Comparison of ENCODE assay signal across 27 cellular contexts in genomic region chr2:134498654-134499053, GRCh38.
"Had no signal": no experiment of that assay in that cellular context is flagged by ENCODE, and none has a peak within 500 bp of the region (broad histone marks: within the 10 kb centered on the region; RNA-seq: fewer than 3 reads in every experiment).

No MANE protein-coding gene starts in this region.

- H3K36me3 ChIP-seq: colonic mucosa, gastrocnemius medialis, heart left ventricle, neural progenitor cell, prostate gland, sigmoid colon, stomach, thyroid gland had no signal

- DNase-seq: colonic mucosa; effector CD8-positive, alpha-beta T cell; endodermal cell; foreskin fibroblast; gastrocnemius medialis; heart left ventricle; mesenchymal stem cell; mucosa of descending colon; naive B cell; nucleus accumbens; right cardiac atrium; sigmoid colon; stimulated activated CD4-positive, alpha-beta T cell treated with anti-CD3 and anti-CD28 coated beads, Interleukin-2, amount 100 ng/mL, for 24 hours; stimulated activated CD4-positive, alpha-beta T cell treated with anti-CD3 and anti-CD28 coated beads, Interleukin-4, amount 100 ng/mL, for 24 hours; stimulated activated naive CD4-positive, alpha-beta T cell treated with Interleukin-2 at 50 U/mL for 16 hours; stomach; thyroid gland had no signal

- H3K36me3 Mint-ChIP-seq: mesothelial cell of epicardium; naive B cell; natural killer cell treated with Interleukin-12 subunit alpha and Interleukin-12 subunit beta and Interleukin-15 and Interleukin-18, amount 100 ng/mL, for 72 hours; neural progenitor cell; stimulated activated effector memory CD8-positive, alpha-beta T cell treated with anti-CD3 and anti-CD28 coated beads, Interleukin-12 subunit alpha, Interleukin-12 subunit beta, amount 100 ng/mL, for 72 hours had no signal

- H3K4me1 ChIP-seq: colonic mucosa, gastrocnemius medialis, prostate gland, sigmoid colon, stomach, thyroid gland had no signal

- H3K4me3 Mint-ChIP-seq: dendritic cell treated with granulocyte-macrophage colony-stimulating factor and Interleukin-4, amounts not matched to agents 40 ng/mL and 50 ng/mL, for 4 days; endodermal cell; mesothelial cell of epicardium; naive B cell; natural killer cell treated with Interleukin-12 subunit alpha and Interleukin-12 subunit beta and Interleukin-15 and Interleukin-18, amount 100 ng/mL, for 72 hours; neural progenitor cell; stimulated activated effector memory CD8-positive, alpha-beta T cell treated with anti-CD3 and anti-CD28 coated beads, Interleukin-12 subunit alpha, Interleukin-12 subunit beta, amount 100 ng/mL, for 72 hours had no signal

- H3K27ac ChIP-seq: colonic mucosa, epithelial cell of prostate, gastrocnemius medialis, heart left ventricle, hepatocyte, neural progenitor cell, prostate gland, sigmoid colon, stomach, thyroid gland had no signal

- ATAC-seq: esophagus mucosa; gastrocnemius medialis; heart left ventricle; left lobe of liver; mucosa of descending colon; natural killer cell treated with Interleukin-12 subunit alpha and Interleukin-12 subunit beta and Interleukin-15 and Interleukin-18, amount 100 ng/mL, for 72 hours; right cardiac atrium; stimulated activated effector memory CD8-positive, alpha-beta T cell treated with anti-CD3 and anti-CD28 coated beads, Interleukin-12 subunit alpha, Interleukin-12 subunit beta, amount 100 ng/mL, for 72 hours had no signal

- H3K4me2 ChIP-seq: hepatocyte, neural progenitor cell had no signal

- H3K9me3 ChIP-seq: colonic mucosa, gastrocnemius medialis, heart left ventricle, mucosa of descending colon, prostate gland, sigmoid colon, stomach, thyroid gland had no signal

- H3K27ac Mint-ChIP-seq: dendritic cell treated with granulocyte-macrophage colony-stimulating factor and Interleukin-4, amounts not matched to agents 40 ng/mL and 50 ng/mL, for 4 days; endodermal cell; mesothelial cell of epicardium; natural killer cell treated with Interleukin-12 subunit alpha and Interleukin-12 subunit beta and Interleukin-15 and Interleukin-18, amount 100 ng/mL, for 72 hours; neural progenitor cell; stimulated activated effector memory CD8-positive, alpha-beta T cell treated with anti-CD3 and anti-CD28 coated beads, Interleukin-12 subunit alpha, Interleukin-12 subunit beta, amount 100 ng/mL, for 72 hours had no signal

- H3K9me3 Mint-ChIP-seq: dendritic cell treated with granulocyte-macrophage colony-stimulating factor and Interleukin-4, amounts not matched to agents 40 ng/mL and 50 ng/mL, for 4 days; endodermal cell; mesothelial cell of epicardium; natural killer cell treated with Interleukin-12 subunit alpha and Interleukin-12 subunit beta and Interleukin-15 and Interleukin-18, amount 100 ng/mL, for 72 hours; neural progenitor cell; stimulated activated effector memory CD8-positive, alpha-beta T cell treated with anti-CD3 and anti-CD28 coated beads, Interleukin-12 subunit alpha, Interleukin-12 subunit beta, amount 100 ng/mL, for 72 hours had no signal

- H3K27me3 ChIP-seq: colonic mucosa, gastrocnemius medialis, heart left ventricle, hepatocyte, neural progenitor cell, sigmoid colon, stomach, thyroid gland had no signal

- H2AFZ ChIP-seq: hepatocyte had no signal

- H3K9ac ChIP-seq: neural progenitor cell had no signal

- H3K79me2 ChIP-seq: hepatocyte had no signal

- H3K4me1 Mint-ChIP-seq: mesothelial cell of epicardium; naive B cell; stimulated activated effector memory CD8-positive, alpha-beta T cell treated with anti-CD3 and anti-CD28 coated beads, Interleukin-12 subunit alpha, Interleukin-12 subunit beta, amount 100 ng/mL, for 72 hours had no signal

- H3K4me3 ChIP-seq: colonic mucosa, gastrocnemius medialis, heart left ventricle, hepatocyte, mucosa of descending colon, neural progenitor cell, prostate gland, sigmoid colon, stomach, thyroid gland had no signal

- H3K27me3 Mint-ChIP-seq: dendritic cell treated with granulocyte-macrophage colony-stimulating factor and Interleukin-4, amounts not matched to agents 40 ng/mL and 50 ng/mL, for 4 days; naive B cell; natural killer cell treated with Interleukin-12 subunit alpha and Interleukin-12 subunit beta and Interleukin-15 and Interleukin-18, amount 100 ng/mL, for 72 hours had no signal
